Comparison of ENCODE assay signal across 8 cellular contexts in genomic region chr1:15939181-15940109, GRCh38. TPM values are rescaled to one million over a fixed set of nuclear protein-coding genes. Genes with fewer than 3 reads are reported as not detected.
DNase-seq lines count a peak whose midpoint lies in the region; ATAC-seq, FAIRE-seq and TF ChIP-seq lines count a peak whose summit lies in the region.

No MANE protein-coding gene starts in this region.

- no peak for ATAC-seq in natural killer cell treated with Interleukin-12 subunit alpha and Interleukin-12 subunit beta and Interleukin-15 and Interleukin-18, amount 100 ng/mL, for 72 hours
- ATAC-seq in natural killer cell (no peak), memory B cell (ENCODE audit: low read depth) (no peak), HG03521 (IDR thresholded peaks at IDR 0.05; ENCODE audit: unreplicated experiment) (no peak), GM19455 (IDR thresholded peaks at IDR 0.05; ENCODE audit: unreplicated experiment) (no peak)

- TF ChIP-seq CTCF in natural killer cell (IDR thresholded peaks at IDR 0.05): no peak

- H3K27ac Mint-ChIP-seq in natural killer cell treated with Interleukin-12 subunit alpha and Interleukin-12 subunit beta and Interleukin-15 and Interleukin-18, amount 100 ng/mL, for 72 hours: peak overlapping the region; percentile 58 to 68
- H3K27ac Mint-ChIP-seq in natural killer cell (peak overlapping the region in 1 of 2 donors; percentile 77), memory B cell (peak overlapping the region; percentile 67)

- peaks cover 4 to 13% of the 10 kb centered on the region in 2 donors for H3K4me1 Mint-ChIP-seq in natural killer cell treated with Interleukin-12 subunit alpha and Interleukin-12 subunit beta and Interleukin-15 and Interleukin-18, amount 100 ng/mL, for 72 hours (ENCODE audit: low read depth in 2 of 2)
- H3K4me1 Mint-ChIP-seq in natural killer cell: peaks cover 0 to 9% of the 10 kb centered on the region in 2 donors
- peaks cover 6% of the 10 kb centered on the region for H3K4me1 Mint-ChIP-seq in memory B cell

- intact Hi-C loops in natural killer cell (cut with micrococcal nuclease): no loop called here

- H3K27me3 Mint-ChIP-seq in natural killer cell treated with Interleukin-12 subunit alpha and Interleukin-12 subunit beta and Interleukin-15 and Interleukin-18, amount 100 ng/mL, for 72 hours: no peaks in the 10 kb centered on the region
- H3K27me3 Mint-ChIP-seq in natural killer cell (ENCODE audit: low read depth in 2 of 2): no peaks in the 10 kb centered on the region
- no peaks in the 10 kb centered on the region for H3K27me3 Mint-ChIP-seq in memory B cell

- no peak overlapping the region for H3K4me3 Mint-ChIP-seq in natural killer cell treated with Interleukin-12 subunit alpha and Interleukin-12 subunit beta and Interleukin-15 and Interleukin-18, amount 100 ng/mL, for 72 hours
- H3K4me3 Mint-ChIP-seq in natural killer cell: no peak overlapping the region
- no peak overlapping the region for H3K4me3 Mint-ChIP-seq in memory B cell

- no peaks in the 10 kb centered on the region for H3K9me3 Mint-ChIP-seq in natural killer cell treated with Interleukin-12 subunit alpha and Interleukin-12 subunit beta and Interleukin-15 and Interleukin-18, amount 100 ng/mL, for 72 hours
- H3K9me3 Mint-ChIP-seq in natural killer cell (no peaks in the 10 kb centered on the region), memory B cell (no peaks in the 10 kb centered on the region)

- no peak for FAIRE-seq in H54 (lab: Jason Lieb, UNC)

- no peak for DNase-seq in natural killer cell treated with Interleukin-12 subunit alpha and Interleukin-12 subunit beta and Interleukin-15 and Interleukin-18, amount 100 ng/mL, for 72 hours (ENCODE audit: low spot score)
- no peak for DNase-seq in natural killer cell
- DNase-seq in cerebellum (ENCODE audit: low spot score): peak; percentile 50
- no peak for DNase-seq in memory B cell (ENCODE audit: low spot score in 2 of 2)
- DNase-seq in H54 (ENCODE audit: insufficient read length, low spot score): no peak
- no peak for DNase-seq in SIG-M5 (lab: John Stamatoyannopoulos, UW)

- TF ChIP-seq POLR2A in H54 (IDR thresholded peaks at IDR 0.05; ENCODE audit: low read depth, low read length): no peak

- H3K36me3 Mint-ChIP-seq in natural killer cell treated with Interleukin-12 subunit alpha and Interleukin-12 subunit beta and Interleukin-15 and Interleukin-18, amount 100 ng/mL, for 72 hours: peaks cover 4% of the 10 kb centered on the region
- no peaks in the 10 kb centered on the region for H3K36me3 Mint-ChIP-seq in natural killer cell
- H3K36me3 Mint-ChIP-seq in memory B cell: peaks cover 26% of the 10 kb centered on the region

RNA-seq across cellular contexts. Expression of gene ZBTB17, which starts 36.5 kb away (rescaled TPM):
- 100 to 1,000 TPM in 1 of 2 donors, 10 to 100 TPM in 1; 75.6 to 102 TPM for total RNA-seq in natural killer cell treated with Interleukin-12 subunit alpha and Interleukin-12 subunit beta and Interleukin-15 and Interleukin-18, amount 100 ng/mL, for 72 hours
- total RNA-seq in natural killer cell: 100 to 1,000 TPM in 1 of 3 donors, 10 to 100 TPM in 2; 86.0 to 100 (median 86.9) TPM
- 30.9 TPM for total RNA-seq in cerebellum
